Comparison of ENCODE assay signal across 1 cellular context in the genomic region with DNA sequence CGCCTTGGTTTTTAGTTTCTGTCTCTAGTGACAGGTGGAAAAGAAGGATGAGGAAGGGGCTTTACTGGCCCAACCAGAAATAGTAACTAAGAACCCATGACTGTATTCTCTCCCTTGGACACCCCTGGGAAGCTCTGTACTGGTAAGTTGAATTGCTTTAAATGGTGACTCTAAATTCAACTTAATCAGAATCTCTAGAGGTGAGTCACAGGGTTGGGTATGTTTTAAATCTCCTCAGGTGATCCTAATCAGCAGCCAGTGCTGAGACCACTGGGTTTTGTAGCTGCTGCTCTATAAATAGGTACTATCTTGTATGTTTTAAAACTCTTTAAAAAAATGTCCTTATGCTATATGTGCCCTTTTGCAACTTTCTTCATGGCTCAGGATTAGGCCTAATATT.
TF ChIP-seq lines count a peak whose summit lies in the region.

No MANE protein-coding gene starts in this region.

TF ChIP-seq in H1, 55 proteins besides CTCF, POLR2A, EP300 and RAD21:
- TF ChIP-seq SP1 (IDR thresholded peaks at IDR 0.05; ENCODE audit: low read depth, low read length) = no peak
- 0 out of 2 replicates have a peak, but pooled peaks have one; percentile 11 for TF ChIP-seq JUN (IDR thresholded peaks at IDR 0.05; ENCODE audit: low read depth, low read length)
